2 cellular contexts compared by ENCODE assay signal in genomic region chr11:121520243-121521144, GRCh38.
TF ChIP-seq lines count a peak whose summit lies in the region.

No MANE protein-coding gene starts in this region.

TF ChIP-seq in IMR-90, 13 proteins besides CTCF, POLR2A, EP300 and RAD21:
- no peak for TF ChIP-seq CHD1 (IDR thresholded peaks at IDR 0.05; ENCODE audit: low read depth, low read length)
- peak; percentile 96 for TF ChIP-seq CEBPB (IDR thresholded peaks at IDR 0.05; ENCODE audit: low read depth, low read length)
TF ChIP-seq in IMR-90: peak in this region for 1.

TF ChIP-seq in GM12878, 131 proteins besides CTCF, POLR2A, EP300 and RAD21:
- TF ChIP-seq TAF1 (IDR thresholded peaks at IDR 0.05; ENCODE audit: borderline replicate concordance, low read depth, low read length) (no peak), RBBP5 (conservative IDR thresholded peaks at IDR 0.05) (no peak), HCFC1 (IDR thresholded peaks at IDR 0.05; ENCODE audit: low read length) (no peak), ESRRA (IDR thresholded peaks at IDR 0.05; ENCODE audit: low read length) (no peak), SMC3 (IDR thresholded peaks at IDR 0.05; ENCODE audit: borderline replicate concordance, low read length) (no peak), TARDBP (IDR thresholded peaks at IDR 0.05; ENCODE audit: borderline replicate concordance) (no peak)
